ENCODE assay signal across 9 cellular contexts in genomic region chr6:3825331-3825831, GRCh38. TPM values are rescaled to one million over a fixed set of nuclear protein-coding genes. Genes with fewer than 3 reads are reported as not detected.
DNase-seq lines count a peak whose midpoint lies in the region; ATAC-seq and TF ChIP-seq lines count a peak whose summit lies in the region.
"Had no signal": no experiment of that assay in that cellular context is flagged by ENCODE, and none has a peak within 500 bp of the region (broad histone marks: within the 10 kb centered on the region; RNA-seq: fewer than 3 reads in every experiment).

No MANE protein-coding gene starts in this region.

- TF ChIP-seq CTCF in HFF-Myc (IDR thresholded peaks at IDR 0.05; ENCODE audit: low read depth, low read length, missing control alignments) (peak; percentile 49), cardiac fibroblast (IDR thresholded peaks at IDR 0.05; ENCODE audit: low read depth, low read length) (peak; percentile 52), kidney epithelial cell (IDR thresholded peaks at IDR 0.05; ENCODE audit: insufficient read depth, low read length, poor library complexity, severe bottlenecking) (peak; percentile 13), smooth muscle cell (IDR thresholded peaks at IDR 0.05; ENCODE audit: borderline replicate concordance, insufficient read depth, poor library complexity, severe bottlenecking) (peak; percentile 29)

- H3K9ac ChIP-seq in smooth muscle cell (ENCODE audit: low read depth): peak overlapping the region; percentile 78

- H3K4me1 ChIP-seq in smooth muscle cell (ENCODE audit: low read depth): peaks cover 8% of the 10 kb centered on the region

- H2AFZ ChIP-seq in smooth muscle cell (ENCODE audit: low read depth): peak overlapping the region; percentile 3

- ATAC-seq in GM21367 (IDR thresholded peaks at IDR 0.05; ENCODE audit: unreplicated experiment): no peak
- no peak for ATAC-seq in HG03460 (IDR thresholded peaks at IDR 0.05; ENCODE audit: unreplicated experiment)
- no peak for ATAC-seq in GM18867 (IDR thresholded peaks at IDR 0.05; ENCODE audit: unreplicated experiment)

- peak overlapping the region; percentile 73 for H3K4me2 ChIP-seq in smooth muscle cell

- H3K9me3 ChIP-seq in smooth muscle cell (replicated peaks; ENCODE audit: low read depth): no peaks in the 10 kb centered on the region

- peaks cover 33% of the 10 kb centered on the region for H3F3A ChIP-seq in smooth muscle cell (ENCODE audit: low read depth)

- no peaks in the 10 kb centered on the region for H3K36me3 ChIP-seq in kidney epithelial cell (ENCODE audit: control insufficient read depth, insufficient read depth, low read length)
- no peaks in the 10 kb centered on the region for H3K36me3 ChIP-seq in smooth muscle cell (ENCODE audit: low read depth)

- no peaks in the 10 kb centered on the region for H4K20me1 ChIP-seq in smooth muscle cell (ENCODE audit: low read depth)

- no peaks in the 10 kb centered on the region for H3K79me2 ChIP-seq in smooth muscle cell (ENCODE audit: low read depth)

- no peaks in the 10 kb centered on the region for H3K27me3 ChIP-seq in kidney epithelial cell (ENCODE audit: control insufficient read depth, insufficient read depth, low read length)
- no peaks in the 10 kb centered on the region for H3K27me3 ChIP-seq in smooth muscle cell (ENCODE audit: low read depth)

- H3K4me3 ChIP-seq in HFF-Myc (replicated peaks; ENCODE audit: low read depth, low read length) (no peak overlapping the region), cardiac fibroblast (replicated peaks in 1 of 2; ENCODE audit: low read depth in 2 of 2, low read length in 2 of 2) (peak overlapping the region in 1 of 2 donors; percentile 27), kidney epithelial cell (ENCODE audit: low read depth, low read length) (no peak overlapping the region), smooth muscle cell (peak overlapping the region; percentile 23)

- DNase-seq in HFF-Myc (ENCODE audit: extremely low read depth, low read depth) (no peak), cardiac fibroblast (ENCODE audit: low read depth in 2 of 2) (peak; percentile 73 to 75), kidney epithelial cell (ENCODE audit: low read depth) (no peak), smooth muscle cell (lab: John Stamatoyannopoulos, UW; ENCODE audit: unreplicated experiment) (no peak)
- DNase-seq in activated effector memory CD4-positive, alpha-beta T cell treated with Interleukin-2 at 50 U/mL for 16 hours: no peak
- DNase-seq: NCI-H774 had no signal

- WGBS in smooth muscle cell (ENCODE audit: low lambda C conversion rate): 49% methylated on average over 15 of the region's 15 CpGs

- peak overlapping the region; percentile 98 for H3K27ac ChIP-seq in smooth muscle cell (ENCODE audit: low read depth)

RNA-seq across cellular contexts. Expression of gene FAM50B, which starts 23.8 kb away (rescaled TPM):
- total RNA-seq in kidney epithelial cell (8.6 and 8.7 TPM in 2 replicates), smooth muscle cell (2.2 and 6.3 TPM in 2 replicates)
- polyA plus RNA-seq in smooth muscle cell: 3.1 and 4.3 TPM in 2 replicates

Comparison
In these comparisons a context has a peak if more than half of its experiments do, and no peak if none do; other contexts are left out.
1. DNase-seq: peak in cardiac fibroblast (2 of 2); none in HFF-Myc (single experiment), kidney epithelial cell (single experiment), smooth muscle cell (single experiment) and activated effector memory CD4-positive, alpha-beta T cell treated with Interleukin-2 at 50 U/mL for 16 hours (single experiment).
2. Peak in every context shown above with its lines, with median percentiles within 50 percentile points of each other: CTCF ChIP-seq.